8 cellular contexts compared by ENCODE assay signal in the genomic region with DNA sequence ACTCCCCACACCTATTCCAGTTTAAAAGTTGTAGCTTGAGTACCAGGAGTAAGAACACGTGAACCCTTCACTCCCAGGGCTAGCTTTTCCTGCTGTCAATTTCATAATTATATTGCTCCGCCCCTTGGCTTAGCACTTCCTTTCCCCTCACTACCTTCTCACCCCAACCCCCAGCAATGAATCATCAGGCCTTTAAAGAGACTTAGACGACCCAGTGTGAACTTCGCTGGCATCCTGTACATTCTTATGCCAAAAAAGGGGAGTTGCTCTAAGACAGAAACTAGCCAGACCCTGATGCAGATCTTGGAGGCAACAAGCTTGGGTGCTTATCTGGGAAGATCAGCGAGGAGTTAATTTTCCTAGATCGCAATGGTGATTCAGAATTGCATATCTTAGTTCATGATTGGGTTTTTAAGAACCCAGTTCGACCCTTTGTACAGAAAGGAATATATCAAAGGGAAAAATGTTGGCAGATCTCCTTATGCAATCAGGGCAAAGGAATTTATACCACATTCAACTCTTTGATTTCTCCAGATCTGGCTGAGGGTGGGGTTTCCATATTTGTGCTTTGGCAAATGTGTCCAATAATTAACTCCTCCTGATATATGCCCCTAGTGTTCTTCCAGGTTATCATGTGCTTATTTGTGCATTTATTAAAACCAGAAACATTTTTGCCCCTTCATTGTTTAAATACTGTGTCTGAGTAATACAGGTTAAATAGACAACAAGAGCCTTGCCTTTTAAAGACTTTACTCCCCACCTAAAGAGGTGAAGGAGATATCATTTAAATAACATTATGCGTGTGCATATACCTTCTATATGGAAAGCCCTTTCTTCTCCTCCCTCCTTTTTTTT. TPM values are rescaled to one million over a fixed set of nuclear protein-coding genes. Genes with fewer than 3 reads are reported as not detected.
DNase-seq lines count a peak whose midpoint lies in the region; ATAC-seq and TF ChIP-seq lines count a peak whose summit lies in the region.

No MANE protein-coding gene starts in this region.

- H3K4me1 Mint-ChIP-seq in natural killer cell: peaks cover 51 to 59% of the 10 kb centered on the region in 2 donors

- peak overlapping the region; percentile 72 to 75 for H3K27ac Mint-ChIP-seq in natural killer cell

- ATAC-seq in IMR-90 (ENCODE audit: low read depth) (peak; percentile 35), natural killer cell (peak; percentile 87 to 96 (median 95)), thoracic aorta (ENCODE audit: insufficient number of reproducible peaks, low FRiP score, low read depth) (peak; percentile 72)

- no peaks in the 10 kb centered on the region for H3K27me3 ChIP-seq in IMR-90 (ENCODE audit: control insufficient read depth, insufficient read depth, low read length)
- no peaks in the 10 kb centered on the region for H3K27me3 ChIP-seq in colonic mucosa
- H3K27me3 ChIP-seq in thoracic aorta (replicated peaks; ENCODE audit: insufficient read depth): no peaks in the 10 kb centered on the region

- TF ChIP-seq CTCF in IMR-90 (conservative IDR thresholded peaks at IDR 0.05; ENCODE audit: low read depth, low read length) (no peak), colonic mucosa (IDR thresholded peaks at IDR 0.05) (no peak), natural killer cell (IDR thresholded peaks at IDR 0.05) (no peak), thoracic aorta (IDR thresholded peaks at IDR 0.05) (no peak)

- peak overlapping the region; percentile 86 for H3K4ac ChIP-seq in IMR-90 (ENCODE audit: low read depth, low read length)

- no peaks in the 10 kb centered on the region for H3K9me3 ChIP-seq in IMR-90 (ENCODE audit: control insufficient read depth, insufficient read depth, low read length)
- H3K9me3 ChIP-seq in colonic mucosa: no peaks in the 10 kb centered on the region
- H3K9me3 ChIP-seq in thoracic aorta: no peaks in the 10 kb centered on the region

- no peak for TF ChIP-seq RAD21 in IMR-90 (IDR thresholded peaks at IDR 0.05; ENCODE audit: low read length)

- no peaks in the 10 kb centered on the region for H3K36me3 Mint-ChIP-seq in natural killer cell

- peak overlapping the region; percentile 75 for H3K4me3 Mint-ChIP-seq in natural killer cell

- peak overlapping the region; percentile 94 for H3K27ac ChIP-seq in IMR-90 (ENCODE audit: insufficient read depth, low read length)
- H3K27ac ChIP-seq in colonic mucosa: peak overlapping the region; percentile 6
- H3K27ac ChIP-seq in thoracic aorta: peak overlapping the region; percentile 55 to 56

- peak overlapping the region; percentile 59 for H3K56ac ChIP-seq in IMR-90 (ENCODE audit: extremely low read depth, insufficient read depth, low read length)

- H2AFZ ChIP-seq in IMR-90 (replicated peaks; ENCODE audit: low read length, poor library complexity): no peak overlapping the region

- H2AK5ac ChIP-seq in IMR-90 (ENCODE audit: low read depth, low read length): peak overlapping the region; percentile 65

- H3K9ac ChIP-seq in IMR-90 (ENCODE audit: low read depth, low read length) (peak overlapping the region; percentile 2; the same call in 1 of the 2 replicates), colonic mucosa (ENCODE audit: low read depth in 2 of 2, low read length in 2 of 2) (no peak overlapping the region)

- H2BK20ac ChIP-seq in IMR-90 (ENCODE audit: low read depth, low read length): peak overlapping the region; percentile 55

- H3K14ac ChIP-seq in IMR-90 (replicated peaks; ENCODE audit: low read depth, low read length): peak overlapping the region; percentile 62

- peaks cover 12% of the 10 kb centered on the region for H3K9me1 ChIP-seq in IMR-90 (ENCODE audit: insufficient read depth, low read length)

- peaks cover 24% of the 10 kb centered on the region for H3K4me1 ChIP-seq in IMR-90 (ENCODE audit: control insufficient read depth, insufficient read depth, low read length)
- H3K4me1 ChIP-seq in colonic mucosa: peaks cover 14% of the 10 kb centered on the region
- H3K4me1 ChIP-seq in thoracic aorta (ENCODE audit: control insufficient read depth in 1 of 2, low read depth in 2 of 2): peaks cover 21 to 61% of the 10 kb centered on the region in 2 donors

- H3K23ac ChIP-seq in IMR-90 (ENCODE audit: low read depth, low read length): peak overlapping the region; percentile 79

- POLR2A ChIA-PET in IMR-90 (lab: Charles Lee; ENCODE audit: unreplicated experiment): interaction anchor here (0.5 to 0.6 kb wide), 2 partner anchors 151 to 263 kb away, joined by 3 to 6 read pairs; no protein-coding TSS in a partner anchor

- intact Hi-C loops in IMR-90 (cut with micrococcal nuclease) (loop anchor here (5.0 kb wide), 1 partner anchor 178 kb away; no protein-coding TSS in a partner anchor), colonic mucosa (cut with DNase I) (no loop called here), natural killer cell (cut with micrococcal nuclease) (loop anchor here (2.0 to 10.0 kb wide), 6 partner anchors 37 to 935 kb away; a partner anchor contains a TSS)

- CTCF ChIA-PET in IMR-90 (lab: Yijun Ruan, JAX): interaction anchor here (0.9 to 1.5 kb wide), 2 partner anchors 174 to 196 kb away, joined by 3 read pairs; no protein-coding TSS in a partner anchor

- peak overlapping the region; percentile 93 for H2BK5ac ChIP-seq in IMR-90 (ENCODE audit: low read depth, low read length, poor library complexity, severe bottlenecking)

- peak overlapping the region; percentile 79 for H3K4me2 ChIP-seq in IMR-90 (ENCODE audit: low read depth, low read length)

- H3K36me3 ChIP-seq in IMR-90 (ENCODE audit: control insufficient read depth, insufficient read depth, low read length): no peaks in the 10 kb centered on the region
- H3K36me3 ChIP-seq in colonic mucosa: no peaks in the 10 kb centered on the region
- H3K36me3 ChIP-seq in thoracic aorta: no peaks in the 10 kb centered on the region

- peak overlapping the region; percentile 47 to 58 for H4K8ac ChIP-seq in IMR-90 (ENCODE audit: low read depth in 2 of 2, low read length in 2 of 2)

- H2BK120ac ChIP-seq in IMR-90 (ENCODE audit: low read depth, low read length): peak overlapping the region; percentile 91

- in situ Hi-C loops in IMR-90 (cut with MboI; ENCODE audit: low sequenced_read_pairs): loop anchor here (5.0 to 10.0 kb wide), 2 partner anchors 318 to 365 kb away; no protein-coding TSS in a partner anchor

- no peaks in the 10 kb centered on the region for H3K27me3 Mint-ChIP-seq in natural killer cell (ENCODE audit: low read depth in 2 of 2)

- no peak for TF ChIP-seq POLR2A in IMR-90 (IDR thresholded peaks at IDR 0.05; ENCODE audit: low read depth, low read length)

- H3K18ac ChIP-seq in IMR-90 (ENCODE audit: low read depth, low read length): peak overlapping the region; percentile 73

- H3K4me3 ChIP-seq in IMR-90 (ENCODE audit: insufficient read depth, low read depth, low read length) (no peak overlapping the region), colonic mucosa (no peak overlapping the region), thoracic aorta (peak overlapping the region; percentile 30)

- no peaks in the 10 kb centered on the region for H3K9me3 Mint-ChIP-seq in natural killer cell

- dilution Hi-C loops in IMR-90 (cut with HindIII; ENCODE audit: low sequenced_read_pairs, unreplicated experiment): no loop called here

- 0 out of 4 replicates have a peak, but pooled peaks cover 0 to 4% of the 10 kb centered on the region in 2 experiments for H3K79me1 ChIP-seq in IMR-90 (ENCODE audit: low read depth in 1 of 2, low read length in 2 of 2)

- H2AK9ac ChIP-seq in IMR-90 (replicated peaks; ENCODE audit: low read depth, low read length, poor library complexity): no peak overlapping the region

- no CpG with 5 or more reads among the region's 8 CpGs for WGBS in IMR-90 (ENCODE audit: extremely low coverage in 2 of 2, insufficient read length in 1 of 2), 2 experiments

- H4K91ac ChIP-seq in IMR-90 (ENCODE audit: insufficient read depth, low read depth, low read length): peak overlapping the region; percentile 93

- no peaks in the 10 kb centered on the region for H4K20me1 ChIP-seq in IMR-90 (ENCODE audit: insufficient read depth, low read length)

- peak overlapping the region; percentile 53 for H4K5ac ChIP-seq in IMR-90 (ENCODE audit: low read depth, low read length)

- peak; percentile 98 for DNase-seq in Daoy (ENCODE audit: low read depth)
- DNase-seq in IMR-90: peak; percentile 61
- DNase-seq in activated CD4-positive, CD25-positive, alpha-beta regulatory T cell (lab: John Stamatoyannopoulos, UW): peak; percentile 11 to 37 (median 30)
- DNase-seq in colonic mucosa: peak; percentile 62
- peak; percentile 63 for DNase-seq in natural killer cell
- peak; percentile 65 for DNase-seq in thoracic aorta (ENCODE audit: low spot score)
- no peak for DNase-seq in cerebellar nuclear complex (lab: John Stamatoyannopoulos, UW)
- no peak for DNase-seq in cerebellar cortex (ENCODE audit: low spot score)

- BruUV-seq in IMR-90 (replicated peaks; lab: Mats Ljungman, UMichigan): no TSS peak

- peak overlapping the region; percentile 92; the same call in 2 of the 3 replicates for H2BK15ac ChIP-seq in IMR-90 (ENCODE audit: low read depth, low read length)

TF ChIP-seq in IMR-90, 13 proteins besides CTCF, POLR2A, EP300 and RAD21 (continues in another document):
- no peak for TF ChIP-seq NFE2L2 (IDR thresholded peaks at IDR 0.05; ENCODE audit: low read depth, low read length)
- TF ChIP-seq, protein P1, sequence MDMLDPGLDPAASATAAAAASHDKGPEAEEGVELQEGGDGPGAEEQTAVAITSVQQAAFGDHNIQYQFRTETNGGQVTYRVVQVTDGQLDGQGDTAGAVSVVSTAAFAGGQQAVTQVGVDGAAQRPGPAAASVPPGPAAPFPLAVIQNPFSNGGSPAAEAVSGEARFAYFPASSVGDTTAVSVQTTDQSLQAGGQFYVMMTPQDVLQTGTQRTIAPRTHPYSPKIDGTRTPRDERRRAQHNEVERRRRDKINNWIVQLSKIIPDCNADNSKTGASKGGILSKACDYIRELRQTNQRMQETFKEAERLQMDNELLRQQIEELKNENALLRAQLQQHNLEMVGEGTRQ (IDR thresholded peaks at IDR 0.05; ENCODE audit: low read depth, low read length): no peak
- TF ChIP-seq FOS (IDR thresholded peaks at IDR 0.05; ENCODE audit: low read depth, low read length): no peak

RNA-seq across cellular contexts. Expression of a gene that starts 8.1 kb away (rescaled TPM):
- 29.9 and 33.8 TPM in 2 replicates for total RNA-seq in Daoy (2014; rRNA removed; shearing (Covaris generic))
- total RNA-seq in IMR-90 (2012; rRNA removed) (11.1 and 13.9 TPM in 2 replicates), colonic mucosa (10 to 100 TPM; 24.5 to 41.9 TPM), natural killer cell (100 to 1,000 TPM in 1 of 3 donors, 10 to 100 TPM in 2; 90.4 to 120 (median 97.9) TPM), thoracic aorta (10 to 100 TPM; 59.8 to 62.4 TPM)
- 7.3 and 9.7 TPM in 2 replicates for polyA plus RNA-seq in IMR-90 (2012; rRNA removed)
- polyA plus RNA-seq in IMR-90 (2012; cell fraction: cytosol; rRNA removed): 3.4 and 8.9 TPM in 2 replicates
- 20.5 and 29.3 TPM in 2 replicates for polyA plus RNA-seq in IMR-90 (2012; cell fraction: nucleus; rRNA removed; ENCODE audit: low replicate concordance)

Comparison
In these comparisons a context has a peak if more than half of its experiments do, and no peak if none do; other contexts are left out.
1. DNase-seq: peak in Daoy (single experiment), IMR-90 (single experiment), activated CD4-positive, CD25-positive, alpha-beta regulatory T cell (4 of 4), colonic mucosa (single experiment), natural killer cell (single experiment) and thoracic aorta (single experiment); none in cerebellar nuclear complex (0 of 2) and cerebellar cortex (single experiment).
2. ATAC-seq: peak in every context shown above with its lines; median percentile 95 in natural killer cell; 72 in thoracic aorta; 35 in IMR-90.
3. H3K27ac ChIP-seq: peak in every context shown above with its lines; median percentile 94 in IMR-90; 56 in thoracic aorta; 6 in colonic mucosa.